8 cellular contexts compared by ENCODE assay signal in genomic region chr4:73258668-73259551, GRCh38. TPM values are rescaled to one million over a fixed set of nuclear protein-coding genes. Genes with fewer than 3 reads are reported as not detected.
DNase-seq lines count a peak whose midpoint lies in the region; ATAC-seq and TF ChIP-seq lines count a peak whose summit lies in the region.

Gene ANKRD17, minus strand, starts transcription at chr4:73258798. Its CDS starts 130 bp downstream, at chr4:73258668.

- peak; percentile 77 to 85 for TF ChIP-seq POLR2A in gastroesophageal sphincter (IDR thresholded peaks at IDR 0.05)

- no peaks in the 10 kb centered on the region for H3K9me3 Mint-ChIP-seq in activated naive CD4-positive, alpha-beta T cell treated with anti-CD3 and anti-CD28 coated beads for 36 hours

- WGBS in gastroesophageal sphincter (ENCODE audit: low coverage in 1 of 2), 2 donors, result 0% methylated on average over 5 to 24 of the region's 79 CpGs

- H3K27me3 ChIP-seq in gastroesophageal sphincter, result no peaks in the 10 kb centered on the region

- in situ Hi-C loops in SK-MEL-5 (cut with HindIII; ENCODE audit: low pct_unique_long_range_greater_than_20kb, low sequenced_read_pairs), result no loop called here

- peak; percentile 66 for DNase-seq in GM04503 (ENCODE audit: low read depth)
- peak; percentile 75 for DNase-seq in HEK293T (ENCODE audit: extremely low spot score)
- DNase-seq in MV-4-11 (lab: John Stamatoyannopoulos, UW), result peak; percentile 89
- peak; percentile 90 for DNase-seq in SK-MEL-5 (ENCODE audit: low read depth, low spot score)
- DNase-seq in activated naive CD4-positive, alpha-beta T cell treated with anti-CD3 and anti-CD28 coated beads for 36 hours, result peak; percentile 93
- DNase-seq in non-pigmented ciliary epithelial cell (ENCODE audit: low read depth), result peak; percentile 71
- DNase-seq in superior temporal gyrus (ENCODE audit: extremely low spot score), result peak; percentile 94

- H3K36me3 ChIP-seq in gastroesophageal sphincter, result peaks cover 0 to 4% of the 10 kb centered on the region in 2 donors

- H3K4me3 ChIP-seq in gastroesophageal sphincter, result peak within 1 kb of the TSS; percentile 65 to 82

- intact Hi-C loops in activated naive CD4-positive, alpha-beta T cell treated with anti-CD3 and anti-CD28 coated beads for 36 hours (cut with micrococcal nuclease), result loop anchor here (1.0 to 5.0 kb wide), 6 partner anchors 36 to 900 kb away; partner anchors contain the start of genes ADAMTS3, COX18 and MTHFD2L

- ATAC-seq in gastroesophageal sphincter, result peak; percentile 94

- H3K27ac ChIP-seq in gastroesophageal sphincter, result peak within 1 kb of the TSS; percentile 97 to 98 (median 98)

- no peaks in the 10 kb centered on the region for H3K27me3 Mint-ChIP-seq in activated naive CD4-positive, alpha-beta T cell treated with anti-CD3 and anti-CD28 coated beads for 36 hours (ENCODE audit: low read depth)

- TF ChIP-seq CTCF in gastroesophageal sphincter (IDR thresholded peaks at IDR 0.05), result peak in 3 of 4 experiments; percentile 7 to 79 (median 72)

- H3K4me1 ChIP-seq in gastroesophageal sphincter, result peaks cover 1 to 54% (median 21%) of the 10 kb centered on the region in 3 donors

- POLR2A ChIA-PET in HEK293T (lab: Yijun Ruan, JAX), result interaction anchor here (0.6 to 2.6 kb wide), 14 partner anchors 8 to 917 kb away, joined by 3 to 12 read pairs (median 3); partner anchors contain the start of gene COX18

- no peaks in the 10 kb centered on the region for H3K9me3 ChIP-seq in gastroesophageal sphincter

- H3K4me3 Mint-ChIP-seq in activated naive CD4-positive, alpha-beta T cell treated with anti-CD3 and anti-CD28 coated beads for 36 hours, result peak within 1 kb of the TSS; percentile 98

- CTCF ChIA-PET in HEK293T (lab: Yijun Ruan, JAX), result no interaction called here
- CTCF ChIA-PET in activated naive CD4-positive, alpha-beta T cell treated with anti-CD3 and anti-CD28 coated beads for 36 hours (lab: Charles Lee), result interaction anchor here (0.9 to 1.4 kb wide), 6 partner anchors 50 to 220 kb away, joined by 3 to 5 read pairs (median 3); no protein-coding TSS in a partner anchor

- H3K27ac Mint-ChIP-seq in activated naive CD4-positive, alpha-beta T cell treated with anti-CD3 and anti-CD28 coated beads for 36 hours, result peak within 1 kb of the TSS; percentile 100

- H3K36me3 Mint-ChIP-seq in activated naive CD4-positive, alpha-beta T cell treated with anti-CD3 and anti-CD28 coated beads for 36 hours (ENCODE audit: low read depth), result peaks cover 28% of the 10 kb centered on the region

- peaks cover 50% of the 10 kb centered on the region for H3K4me1 Mint-ChIP-seq in activated naive CD4-positive, alpha-beta T cell treated with anti-CD3 and anti-CD28 coated beads for 36 hours (ENCODE audit: low read depth)

- no peak for TF ChIP-seq EP300 in gastroesophageal sphincter (IDR thresholded peaks at IDR 0.05)

TF ChIP-seq in HEK293T, 16 proteins besides CTCF, POLR2A, EP300 and RAD21:
- TF ChIP-seq L3MBTL2 (conservative IDR thresholded peaks at IDR 0.05), result peak; percentile 52; the same call in 1 of the 2 replicates
- no peak for TF ChIP-seq FOXA1 (IDR thresholded peaks at IDR 0.05)
- peak; percentile 82 for TF ChIP-seq ELF4 (IDR thresholded peaks at IDR 0.05)
- TF ChIP-seq NFRKB (IDR thresholded peaks at IDR 0.05), result peak; percentile 63; the same call in 1 of the 2 replicates
TF ChIP-seq in HEK293T: peak in this region for 3.

RNA-seq across cellular contexts. Expression of gene ANKRD17, which starts in this region (rescaled TPM):
- total RNA-seq in SK-MEL-5 (2014; rRNA removed; shearing (Covaris generic)), result 32.2 and 36.5 TPM in 2 replicates
- polyA plus RNA-seq in SK-MEL-5 (2015; cell fraction: cytosol; rRNA removed), result 25.1 and 41.8 TPM in 2 replicates
- 38.2 and 57.2 TPM in 2 replicates for polyA plus RNA-seq in SK-MEL-5 (2015; cell fraction: nucleus; rRNA removed)
- total RNA-seq in activated naive CD4-positive, alpha-beta T cell treated with anti-CD3 and anti-CD28 coated beads for 36 hours, result 10 to 100 TPM; 42.3 to 44.2 TPM
- 10 to 100 TPM; 46.8 to 68.5 (median 59.1) TPM for total RNA-seq in gastroesophageal sphincter

Comparison
In these comparisons a context has a peak if more than half of its experiments do, and no peak if none do; other contexts are left out.
1. Peak in every context shown above with its lines: DNase-seq, ATAC-seq, H3K4me3 ChIP-seq and H3K27ac ChIP-seq.